1 cellular context compared by ENCODE assay signal in the genomic region with DNA sequence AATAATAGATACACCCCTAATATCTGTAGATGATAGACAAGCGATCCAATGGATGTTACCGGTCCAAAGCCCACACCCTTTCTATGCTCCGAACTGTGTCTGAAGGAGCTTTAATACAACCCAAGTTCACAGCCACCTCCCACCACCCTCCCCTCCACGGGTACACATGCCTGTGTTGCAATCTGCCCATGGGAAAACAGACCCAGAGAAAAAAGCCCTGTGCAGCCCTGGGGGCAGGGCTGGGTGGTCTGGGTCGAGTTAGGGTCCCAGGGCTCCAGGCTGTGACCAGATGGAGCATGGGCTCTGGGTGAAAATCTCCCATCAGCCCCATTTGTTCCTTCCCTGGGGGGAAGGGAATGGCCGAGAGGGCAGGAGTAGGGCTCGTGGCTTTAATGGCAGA.
TF ChIP-seq lines count a peak whose summit lies in the region.

No MANE protein-coding gene starts in this region.

TF ChIP-seq in HepG2, 621 proteins besides CTCF, POLR2A, EP300 and RAD21 (continued from another document):
- TF ChIP-seq, protein P1, sequence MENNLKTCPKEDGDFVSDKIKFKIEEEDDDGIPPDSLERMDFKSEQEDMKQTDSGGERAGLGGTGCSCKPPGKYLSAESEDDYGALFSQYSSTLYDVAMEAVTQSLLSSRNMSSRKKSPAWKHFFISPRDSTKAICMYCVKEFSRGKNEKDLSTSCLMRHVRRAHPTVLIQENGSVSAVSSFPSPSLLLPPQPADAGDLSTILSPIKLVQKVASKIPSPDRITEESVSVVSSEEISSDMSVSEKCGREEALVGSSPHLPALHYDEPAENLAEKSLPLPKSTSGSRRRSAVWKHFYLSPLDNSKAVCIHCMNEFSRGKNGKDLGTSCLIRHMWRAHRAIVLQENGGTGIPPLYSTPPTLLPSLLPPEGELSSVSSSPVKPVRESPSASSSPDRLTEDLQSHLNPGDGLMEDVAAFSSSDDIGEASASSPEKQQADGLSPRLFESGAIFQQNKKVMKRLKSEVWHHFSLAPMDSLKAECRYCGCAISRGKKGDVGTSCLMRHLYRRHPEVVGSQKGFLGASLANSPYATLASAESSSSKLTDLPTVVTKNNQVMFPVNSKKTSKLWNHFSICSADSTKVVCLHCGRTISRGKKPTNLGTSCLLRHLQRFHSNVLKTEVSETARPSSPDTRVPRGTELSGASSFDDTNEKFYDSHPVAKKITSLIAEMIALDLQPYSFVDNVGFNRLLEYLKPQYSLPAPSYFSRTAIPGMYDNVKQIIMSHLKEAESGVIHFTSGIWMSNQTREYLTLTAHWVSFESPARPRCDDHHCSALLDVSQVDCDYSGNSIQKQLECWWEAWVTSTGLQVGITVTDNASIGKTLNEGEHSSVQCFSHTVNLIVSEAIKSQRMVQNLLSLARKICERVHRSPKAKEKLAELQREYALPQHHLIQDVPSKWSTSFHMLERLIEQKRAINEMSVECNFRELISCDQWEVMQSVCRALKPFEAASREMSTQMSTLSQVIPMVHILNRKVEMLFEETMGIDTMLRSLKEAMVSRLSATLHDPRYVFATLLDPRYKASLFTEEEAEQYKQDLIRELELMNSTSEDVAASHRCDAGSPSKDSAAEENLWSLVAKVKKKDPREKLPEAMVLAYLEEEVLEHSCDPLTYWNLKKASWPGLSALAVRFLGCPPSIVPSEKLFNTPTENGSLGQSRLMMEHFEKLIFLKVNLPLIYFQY (CRISPR knock-in tag; IDR thresholded peaks at IDR 0.05; ENCODE audit: borderline replicate concordance) = no peak
- TF ChIP-seq HNRNPH1 (optimal IDR thresholded peaks at IDR 0.05; ENCODE audit: low read depth, low read length) (no peak), ATAD3A (CRISPR knock-in tag; IDR thresholded peaks at IDR 0.05) (no peak), ZFP37 (CRISPR knock-in tag; IDR thresholded peaks at IDR 0.05; ENCODE audit: borderline replicate concordance) (no peak), PCBP2 (optimal IDR thresholded peaks at IDR 0.05; ENCODE audit: low read depth, low read length, poor library complexity, severe bottlenecking) (no peak), SRSF4 (IDR thresholded peaks at IDR 0.05; ENCODE audit: low read depth, low read length, poor library complexity, severe bottlenecking) (no peak), SMC3 (IDR thresholded peaks at IDR 0.05; ENCODE audit: low read length) (no peak), HOXA9 (CRISPR knock-in tag; IDR thresholded peaks at IDR 0.05; ENCODE audit: borderline replicate concordance) (no peak), ZNF563 (CRISPR knock-in tag; IDR thresholded peaks at IDR 0.05) (no peak), ZFX (CRISPR knock-in tag; IDR thresholded peaks at IDR 0.05; ENCODE audit: low read depth) (no peak), ZNF652 (CRISPR knock-in tag; IDR thresholded peaks at IDR 0.05; ENCODE audit: borderline replicate concordance, low read depth) (no peak), EZH2 (conservative IDR thresholded peaks at IDR 0.05; ENCODE audit: low read depth, low read length) (no peak), ZNF615 (CRISPR knock-in tag; IDR thresholded peaks at IDR 0.05; ENCODE audit: borderline replicate concordance) (no peak), SYNCRIP (IDR thresholded peaks at IDR 0.05; ENCODE audit: insufficient read depth, low read depth, low read length) (no peak), TEAD2 (CRISPR knock-in tag; IDR thresholded peaks at IDR 0.05) (no peak), HNRNPUL1 (IDR thresholded peaks at IDR 0.05; ENCODE audit: low read depth, low read length) (no peak), RFX1 (IDR thresholded peaks at IDR 0.05) (no peak), ZNF598 (CRISPR knock-in tag; IDR thresholded peaks at IDR 0.05; ENCODE audit: borderline replicate concordance) (no peak), SMAD9 (CRISPR knock-in tag; IDR thresholded peaks at IDR 0.05) (0 out of 2 replicates have a peak, but pooled peaks have one; percentile 34), JDP2 (CRISPR knock-in tag; IDR thresholded peaks at IDR 0.05; ENCODE audit: borderline replicate concordance) (no peak), CHD2 (IDR thresholded peaks at IDR 0.05; ENCODE audit: low read depth, low read length) (no peak), ZBTB7A (CRISPR knock-in tag; IDR thresholded peaks at IDR 0.05) (peak; percentile 61), NR3C1 (CRISPR knock-in tag; IDR thresholded peaks at IDR 0.05) (no peak), MTF2 (CRISPR knock-in tag; IDR thresholded peaks at IDR 0.05; ENCODE audit: borderline replicate concordance) (no peak), ZSCAN31 (CRISPR knock-in tag; IDR thresholded peaks at IDR 0.05; ENCODE audit: low read depth) (no peak), MBNL3 (CRISPR knock-in tag; conservative IDR thresholded peaks at IDR 0.05) (no peak), ZNF432 (CRISPR knock-in tag; IDR thresholded peaks at IDR 0.05; ENCODE audit: borderline replicate concordance) (no peak), MAFG (CRISPR knock-in tag; IDR thresholded peaks at IDR 0.05) (no peak), CENPX (CRISPR knock-in tag; IDR thresholded peaks at IDR 0.05) (no peak), SP2 (CRISPR knock-in tag; IDR thresholded peaks at IDR 0.05) (no peak), THAP11 (CRISPR knock-in tag; IDR thresholded peaks at IDR 0.05) (0 out of 2 replicates have a peak, but pooled peaks have one; percentile 14), ARHGAP35 (CRISPR knock-in tag; IDR thresholded peaks at IDR 0.05; ENCODE audit: borderline replicate concordance) (no peak), PITX1 (CRISPR knock-in tag; IDR thresholded peaks at IDR 0.05) (no peak), POLR2AphosphoS2 (IDR thresholded peaks at IDR 0.05; ENCODE audit: low read depth, low read length) (no peak), SIX4 (CRISPR knock-in tag; IDR thresholded peaks at IDR 0.05) (no peak), CBX1 (IDR thresholded peaks at IDR 0.05; ENCODE audit: low read depth) (no peak), MYC (CRISPR knock-in tag; IDR thresholded peaks at IDR 0.05; ENCODE audit: borderline replicate concordance) (no peak; the same call in 1 of the 2 replicates), BCL6 (CRISPR knock-in tag; IDR thresholded peaks at IDR 0.05) (0 out of 2 replicates have a peak, but pooled peaks have one; percentile 28), ZNF543 (CRISPR knock-in tag; IDR thresholded peaks at IDR 0.05) (no peak), ZNF10 (CRISPR knock-in tag; IDR thresholded peaks at IDR 0.05; ENCODE audit: borderline replicate concordance, low read depth) (no peak), KLF12 (CRISPR knock-in tag; IDR thresholded peaks at IDR 0.05; ENCODE audit: borderline replicate concordance) (no peak), SP1 (IDR thresholded peaks at IDR 0.05) (no peak), SP1 (CRISPR knock-in tag; IDR thresholded peaks at IDR 0.05) (no peak), REL (CRISPR knock-in tag; conservative IDR thresholded peaks at IDR 0.05) (no peak), NR1H2 (CRISPR knock-in tag; IDR thresholded peaks at IDR 0.05; ENCODE audit: borderline replicate concordance, low read depth) (no peak)
- TF ChIP-seq, protein P2, sequence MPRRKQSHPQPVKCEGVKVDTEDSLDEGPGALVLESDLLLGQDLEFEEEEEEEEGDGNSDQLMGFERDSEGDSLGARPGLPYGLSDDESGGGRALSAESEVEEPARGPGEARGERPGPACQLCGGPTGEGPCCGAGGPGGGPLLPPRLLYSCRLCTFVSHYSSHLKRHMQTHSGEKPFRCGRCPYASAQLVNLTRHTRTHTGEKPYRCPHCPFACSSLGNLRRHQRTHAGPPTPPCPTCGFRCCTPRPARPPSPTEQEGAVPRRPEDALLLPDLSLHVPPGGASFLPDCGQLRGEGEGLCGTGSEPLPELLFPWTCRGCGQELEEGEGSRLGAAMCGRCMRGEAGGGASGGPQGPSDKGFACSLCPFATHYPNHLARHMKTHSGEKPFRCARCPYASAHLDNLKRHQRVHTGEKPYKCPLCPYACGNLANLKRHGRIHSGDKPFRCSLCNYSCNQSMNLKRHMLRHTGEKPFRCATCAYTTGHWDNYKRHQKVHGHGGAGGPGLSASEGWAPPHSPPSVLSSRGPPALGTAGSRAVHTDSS (CRISPR knock-in tag; conservative IDR thresholded peaks at IDR 0.05) = no peak
- TF ChIP-seq, protein P3, sequence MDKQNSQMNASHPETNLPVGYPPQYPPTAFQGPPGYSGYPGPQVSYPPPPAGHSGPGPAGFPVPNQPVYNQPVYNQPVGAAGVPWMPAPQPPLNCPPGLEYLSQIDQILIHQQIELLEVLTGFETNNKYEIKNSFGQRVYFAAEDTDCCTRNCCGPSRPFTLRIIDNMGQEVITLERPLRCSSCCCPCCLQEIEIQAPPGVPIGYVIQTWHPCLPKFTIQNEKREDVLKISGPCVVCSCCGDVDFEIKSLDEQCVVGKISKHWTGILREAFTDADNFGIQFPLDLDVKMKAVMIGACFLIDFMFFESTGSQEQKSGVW (CRISPR knock-in tag; IDR thresholded peaks at IDR 0.05; ENCODE audit: borderline replicate concordance) = no peak
- TF ChIP-seq, protein P4, sequence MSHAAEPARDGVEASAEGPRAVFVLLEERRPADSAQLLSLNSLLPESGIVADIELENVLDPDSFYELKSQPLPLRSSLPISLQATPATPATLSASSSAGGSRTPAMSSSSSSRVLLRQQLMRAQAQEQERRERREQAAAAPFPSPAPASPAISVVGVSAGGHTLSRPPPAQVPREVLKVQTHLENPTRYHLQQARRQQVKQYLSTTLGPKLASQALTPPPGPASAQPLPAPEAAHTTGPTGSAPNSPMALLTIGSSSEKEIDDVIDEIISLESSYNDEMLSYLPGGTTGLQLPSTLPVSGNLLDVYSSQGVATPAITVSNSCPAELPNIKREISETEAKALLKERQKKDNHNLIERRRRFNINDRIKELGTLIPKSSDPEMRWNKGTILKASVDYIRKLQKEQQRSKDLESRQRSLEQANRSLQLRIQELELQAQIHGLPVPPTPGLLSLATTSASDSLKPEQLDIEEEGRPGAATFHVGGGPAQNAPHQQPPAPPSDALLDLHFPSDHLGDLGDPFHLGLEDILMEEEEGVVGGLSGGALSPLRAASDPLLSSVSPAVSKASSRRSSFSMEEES (CRISPR knock-in tag; IDR thresholded peaks at IDR 0.05) = no peak
- TF ChIP-seq, protein P5, sequence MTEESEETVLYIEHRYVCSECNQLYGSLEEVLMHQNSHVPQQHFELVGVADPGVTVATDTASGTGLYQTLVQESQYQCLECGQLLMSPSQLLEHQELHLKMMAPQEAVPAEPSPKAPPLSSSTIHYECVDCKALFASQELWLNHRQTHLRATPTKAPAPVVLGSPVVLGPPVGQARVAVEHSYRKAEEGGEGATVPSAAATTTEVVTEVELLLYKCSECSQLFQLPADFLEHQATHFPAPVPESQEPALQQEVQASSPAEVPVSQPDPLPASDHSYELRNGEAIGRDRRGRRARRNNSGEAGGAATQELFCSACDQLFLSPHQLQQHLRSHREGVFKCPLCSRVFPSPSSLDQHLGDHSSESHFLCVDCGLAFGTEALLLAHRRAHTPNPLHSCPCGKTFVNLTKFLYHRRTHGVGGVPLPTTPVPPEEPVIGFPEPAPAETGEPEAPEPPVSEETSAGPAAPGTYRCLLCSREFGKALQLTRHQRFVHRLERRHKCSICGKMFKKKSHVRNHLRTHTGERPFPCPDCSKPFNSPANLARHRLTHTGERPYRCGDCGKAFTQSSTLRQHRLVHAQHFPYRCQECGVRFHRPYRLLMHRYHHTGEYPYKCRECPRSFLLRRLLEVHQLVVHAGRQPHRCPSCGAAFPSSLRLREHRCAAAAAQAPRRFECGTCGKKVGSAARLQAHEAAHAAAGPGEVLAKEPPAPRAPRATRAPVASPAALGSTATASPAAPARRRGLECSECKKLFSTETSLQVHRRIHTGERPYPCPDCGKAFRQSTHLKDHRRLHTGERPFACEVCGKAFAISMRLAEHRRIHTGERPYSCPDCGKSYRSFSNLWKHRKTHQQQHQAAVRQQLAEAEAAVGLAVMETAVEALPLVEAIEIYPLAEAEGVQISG (CRISPR knock-in tag; IDR thresholded peaks at IDR 0.05) = no peak; the same call in 1 of the 2 replicates
- TF ChIP-seq, protein P6, sequence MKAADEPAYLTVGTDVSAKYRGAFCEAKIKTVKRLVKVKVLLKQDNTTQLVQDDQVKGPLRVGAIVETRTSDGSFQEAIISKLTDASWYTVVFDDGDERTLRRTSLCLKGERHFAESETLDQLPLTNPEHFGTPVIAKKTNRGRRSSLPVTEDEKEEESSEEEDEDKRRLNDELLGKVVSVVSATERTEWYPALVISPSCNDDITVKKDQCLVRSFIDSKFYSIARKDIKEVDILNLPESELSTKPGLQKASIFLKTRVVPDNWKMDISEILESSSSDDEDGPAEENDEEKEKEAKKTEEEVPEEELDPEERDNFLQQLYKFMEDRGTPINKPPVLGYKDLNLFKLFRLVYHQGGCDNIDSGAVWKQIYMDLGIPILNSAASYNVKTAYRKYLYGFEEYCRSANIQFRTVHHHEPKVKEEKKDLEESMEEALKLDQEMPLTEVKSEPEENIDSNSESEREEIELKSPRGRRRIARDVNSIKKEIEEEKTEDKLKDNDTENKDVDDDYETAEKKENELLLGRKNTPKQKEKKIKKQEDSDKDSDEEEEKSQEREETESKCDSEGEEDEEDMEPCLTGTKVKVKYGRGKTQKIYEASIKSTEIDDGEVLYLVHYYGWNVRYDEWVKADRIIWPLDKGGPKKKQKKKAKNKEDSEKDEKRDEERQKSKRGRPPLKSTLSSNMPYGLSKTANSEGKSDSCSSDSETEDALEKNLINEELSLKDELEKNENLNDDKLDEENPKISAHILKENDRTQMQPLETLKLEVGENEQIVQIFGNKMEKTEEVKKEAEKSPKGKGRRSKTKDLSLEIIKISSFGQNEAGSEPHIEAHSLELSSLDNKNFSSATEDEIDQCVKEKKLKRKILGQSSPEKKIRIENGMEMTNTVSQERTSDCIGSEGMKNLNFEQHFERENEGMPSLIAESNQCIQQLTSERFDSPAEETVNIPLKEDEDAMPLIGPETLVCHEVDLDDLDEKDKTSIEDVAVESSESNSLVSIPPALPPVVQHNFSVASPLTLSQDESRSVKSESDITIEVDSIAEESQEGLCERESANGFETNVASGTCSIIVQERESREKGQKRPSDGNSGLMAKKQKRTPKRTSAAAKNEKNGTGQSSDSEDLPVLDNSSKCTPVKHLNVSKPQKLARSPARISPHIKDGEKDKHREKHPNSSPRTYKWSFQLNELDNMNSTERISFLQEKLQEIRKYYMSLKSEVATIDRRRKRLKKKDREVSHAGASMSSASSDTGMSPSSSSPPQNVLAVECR (CRISPR knock-in tag; IDR thresholded peaks at IDR 0.05; ENCODE audit: borderline replicate concordance) = no peak
